ENCODE assay signal across 9 cellular contexts in genomic region chr11:65120831-65121230, GRCh38. TPM values are rescaled to one million over a fixed set of nuclear protein-coding genes. Genes with fewer than 3 reads are reported as not detected.
DNase-seq lines count a peak whose midpoint lies in the region; TF ChIP-seq lines count a peak whose summit lies in the region.
"Had no signal": no experiment of that assay in that cellular context is flagged by ENCODE, and none has a peak within 500 bp of the region (broad histone marks: within the 10 kb centered on the region; RNA-seq: fewer than 3 reads in every experiment).

No MANE protein-coding gene starts in this region.

- DNase-seq in stimulated activated CD4-positive, alpha-beta T cell treated with anti-CD3 and anti-CD28 coated beads, Interleukin-4, amount 100 ng/mL, for 1 hour: no peak
- DNase-seq in KG1 (lab: John Stamatoyannopoulos, UW) (no peak), NCI-H345 (lab: John Stamatoyannopoulos, UW) (no peak)
- no peak for DNase-seq in stimulated activated CD4-positive, alpha-beta T cell treated with anti-CD3 and anti-CD28 coated beads, Interleukin-4, amount 100 ng/mL, for 4 hours
- DNase-seq: cerebellar nuclear complex had no signal

- H3K9ac ChIP-seq in BLaER1 treated with 17β-estradiol and CSF1 and Interleukin-3, amounts not matched to agents 10 nM and 100 nM: peak overlapping the region; percentile 91 to 99 (median 94)
- peak overlapping the region; percentile 96 for H3K9ac ChIP-seq in Loucy (ENCODE audit: low read depth, low read length, poor library complexity, severe bottlenecking)
- H3K9ac ChIP-seq in duodenal mucosa (ENCODE audit: low read depth in 1 of 2, low read length in 2 of 2): peak overlapping the region; percentile 92 to 93
- peak overlapping the region; percentile 97 for H3K9ac ChIP-seq in neural cell (ENCODE audit: low read length)

- H2AFZ ChIP-seq in Loucy (ENCODE audit: low read length) (no peak overlapping the region), neural cell (ENCODE audit: low read depth, low read length) (no peak overlapping the region)

- TF ChIP-seq CTCF in Loucy (conservative IDR thresholded peaks at IDR 0.05; ENCODE audit: low read length): no peak
- no peak for TF ChIP-seq CTCF in neural cell (IDR thresholded peaks at IDR 0.05; ENCODE audit: poor library complexity, severe bottlenecking)

- peak overlapping the region; percentile 85 to 98 (median 95) for H3K4me2 ChIP-seq in BLaER1 treated with 17β-estradiol and CSF1 and Interleukin-3, amounts not matched to agents 10 nM and 100 nM
- peak overlapping the region; percentile 99 for H3K4me2 ChIP-seq in Loucy (ENCODE audit: low read depth, low read length, poor library complexity, severe bottlenecking)
- peak overlapping the region; percentile 98 for H3K4me2 ChIP-seq in neural cell (ENCODE audit: low read length)

- H3K4me1 ChIP-seq in BLaER1 treated with 17β-estradiol and CSF1 and Interleukin-3, amounts not matched to agents 10 nM and 100 nM: peaks cover 44 to 72% (median 58%) of the 10 kb centered on the region in 10 experiments
- H3K4me1 ChIP-seq in Loucy (ENCODE audit: insufficient read depth, low read length, poor library complexity, severe bottlenecking) (peaks cover 32% of the 10 kb centered on the region), duodenal mucosa (ENCODE audit: control insufficient read depth in 1 of 2, insufficient read depth in 2 of 2, low read length in 2 of 2) (peaks cover 31 to 39% of the 10 kb centered on the region in 2 donors)

- no peaks in the 10 kb centered on the region for H3K27me3 ChIP-seq in BLaER1 treated with 17β-estradiol and CSF1 and Interleukin-3, amounts not matched to agents 10 nM and 100 nM
- H3K27me3 ChIP-seq in Loucy (ENCODE audit: insufficient read depth, low read length, poor library complexity, severe bottlenecking) (no peaks in the 10 kb centered on the region), duodenal mucosa (ENCODE audit: control insufficient read depth in 1 of 2, insufficient read depth in 2 of 2, low read length in 2 of 2) (no peaks in the 10 kb centered on the region), neural cell (ENCODE audit: insufficient read depth, low read depth, low read length) (no peaks in the 10 kb centered on the region)

- H3K36me3 ChIP-seq in BLaER1 treated with 17β-estradiol and CSF1 and Interleukin-3, amounts not matched to agents 10 nM and 100 nM: peaks cover 51 to 67% (median 59%) of the 10 kb centered on the region in 11 experiments
- H3K36me3 ChIP-seq in Loucy (ENCODE audit: insufficient read depth, low read length): peaks cover 21% of the 10 kb centered on the region; the same call in 1 of the 2 replicates
- peaks cover 37 to 43% of the 10 kb centered on the region in 2 donors for H3K36me3 ChIP-seq in duodenal mucosa (ENCODE audit: control insufficient read depth in 1 of 2, insufficient read depth in 2 of 2, low read length in 2 of 2)
- H3K36me3 ChIP-seq in neural cell (ENCODE audit: insufficient read depth, low read length): peaks cover 10% of the 10 kb centered on the region

- peak overlapping the region; percentile 82 to 99 (median 89) for H3K4me3 ChIP-seq in BLaER1 treated with 17β-estradiol and CSF1 and Interleukin-3, amounts not matched to agents 10 nM and 100 nM
- H3K4me3 ChIP-seq in Loucy (ENCODE audit: low read length, poor library complexity, severe bottlenecking): peak overlapping the region; percentile 92
- H3K4me3 ChIP-seq in duodenal mucosa (ENCODE audit: low read depth in 1 of 2, low read length in 2 of 2): peak overlapping the region in 1 of 2 donors; percentile 100
- H3K4me3 ChIP-seq in neural cell (ENCODE audit: low read length): peak overlapping the region; percentile 73

- H4K20me1 ChIP-seq in BLaER1 treated with 17β-estradiol and CSF1 and Interleukin-3, amounts not matched to agents 10 nM and 100 nM: peaks cover 0 to 59% (median 32%) of the 10 kb centered on the region in 11 experiments; a peak in 16 of 22 replicates
- peaks cover 24% of the 10 kb centered on the region for H4K20me1 ChIP-seq in Loucy (ENCODE audit: insufficient read depth, low read length, poor library complexity, severe bottlenecking)
- no peaks in the 10 kb centered on the region for H4K20me1 ChIP-seq in neural cell (ENCODE audit: insufficient read depth)

- H3F3A ChIP-seq in Loucy (ENCODE audit: low read depth): peaks cover 4% of the 10 kb centered on the region
- no peaks in the 10 kb centered on the region for H3F3A ChIP-seq in neural cell (ENCODE audit: insufficient read depth, low read length, poor library complexity, severe bottlenecking)

- H3K79me2 ChIP-seq in Loucy (ENCODE audit: insufficient read depth, low read length): peaks cover 77% of the 10 kb centered on the region
- peaks cover 35% of the 10 kb centered on the region for H3K79me2 ChIP-seq in neural cell (replicated peaks; ENCODE audit: insufficient read depth, low read length)

- TF ChIP-seq RAD21 in neural cell (conservative IDR thresholded peaks at IDR 0.05): no peak

- H3K9me2 ChIP-seq in Loucy (replicated peaks; ENCODE audit: low read depth, low read length) (no peaks in the 10 kb centered on the region), neural cell (ENCODE audit: insufficient read depth, low read length) (no peaks in the 10 kb centered on the region)

- no peak for TF ChIP-seq EP300 in neural cell (conservative IDR thresholded peaks at IDR 0.05; ENCODE audit: poor library complexity, severe bottlenecking)

- peak overlapping the region; percentile 85 to 97 (median 93); a peak in 21 of 22 replicates for H3K27ac ChIP-seq in BLaER1 treated with 17β-estradiol and CSF1 and Interleukin-3, amounts not matched to agents 10 nM and 100 nM
- no peak overlapping the region for H3K27ac ChIP-seq in duodenal mucosa (ENCODE audit: low read depth, low read length)
- H3K27ac ChIP-seq in neural cell (ENCODE audit: low read length): peak overlapping the region; percentile 91

- no peaks in the 10 kb centered on the region for H3K9me3 ChIP-seq in BLaER1 treated with 17β-estradiol and CSF1 and Interleukin-3, amounts not matched to agents 10 nM and 100 nM (replicated peaks in 1 of 11)
- H3K9me3 ChIP-seq in Loucy (ENCODE audit: insufficient read depth, low read depth, low read length) (no peaks in the 10 kb centered on the region), duodenal mucosa (ENCODE audit: control insufficient read depth in 1 of 2, low read length in 2 of 2) (no peaks in the 10 kb centered on the region), neural cell (ENCODE audit: low read length) (no peaks in the 10 kb centered on the region)

TF ChIP-seq in neural cell, 6 proteins besides CTCF, POLR2A, EP300 and RAD21:
- no peak for TF ChIP-seq EZH2 (IDR thresholded peaks at IDR 0.05; ENCODE audit: borderline replicate concordance, insufficient read depth, low read length, poor library complexity, severe bottlenecking)
- no peak for TF ChIP-seq SMC3 (conservative IDR thresholded peaks at IDR 0.05; ENCODE audit: poor library complexity)
- no peak for TF ChIP-seq MXI1 (conservative IDR thresholded peaks at IDR 0.05; ENCODE audit: poor library complexity, severe bottlenecking)
- TF ChIP-seq TAF1 (IDR thresholded peaks at IDR 0.05; ENCODE audit: low read depth): no peak
- TF ChIP-seq POLR2AphosphoS5 (IDR thresholded peaks at IDR 0.05): no peak
- TF ChIP-seq REST (IDR thresholded peaks at IDR 0.05; ENCODE audit: borderline replicate concordance): no peak

RNA-seq across cellular contexts. Expression of gene FAU, which starts 1.1 kb away (rescaled TPM):
- polyA plus RNA-seq in neural cell: 299 and 420 TPM in 2 replicates
- 104 and 117 TPM in 2 replicates for polyA minus RNA-seq in neural cell

RNA-seq across cellular contexts. Expression of gene MRPL49, which starts 1.3 kb away (rescaled TPM):
- 80.5 and 83.2 TPM in 2 replicates for polyA plus RNA-seq in neural cell
- 36.3 and 39.2 TPM in 2 replicates for polyA minus RNA-seq in neural cell

RNA-seq across cellular contexts. Expression of gene ZNHIT2, which starts 3.3 kb away (rescaled TPM):
- 6.9 and 7.0 TPM in 2 replicates for polyA plus RNA-seq in neural cell
- polyA minus RNA-seq in neural cell: 9.7 and 10.1 TPM in 2 replicates

RNA-seq across cellular contexts. Expression of gene TM7SF2, which starts 9.2 kb away (rescaled TPM):
- 78.4 and 99.5 TPM in 2 replicates for polyA plus RNA-seq in neural cell
- polyA minus RNA-seq in neural cell: 70.7 and 78.2 TPM in 2 replicates

RNA-seq across cellular contexts. Expression of gene SYVN1, which starts 13.5 kb away (rescaled TPM):
- polyA plus RNA-seq in neural cell: 12.8 and 13.0 TPM in 2 replicates
- 12.2 and 22.3 TPM in 2 replicates for polyA minus RNA-seq in neural cell
